ENCODE assay signal across 16 cellular contexts in the genomic region with DNA sequence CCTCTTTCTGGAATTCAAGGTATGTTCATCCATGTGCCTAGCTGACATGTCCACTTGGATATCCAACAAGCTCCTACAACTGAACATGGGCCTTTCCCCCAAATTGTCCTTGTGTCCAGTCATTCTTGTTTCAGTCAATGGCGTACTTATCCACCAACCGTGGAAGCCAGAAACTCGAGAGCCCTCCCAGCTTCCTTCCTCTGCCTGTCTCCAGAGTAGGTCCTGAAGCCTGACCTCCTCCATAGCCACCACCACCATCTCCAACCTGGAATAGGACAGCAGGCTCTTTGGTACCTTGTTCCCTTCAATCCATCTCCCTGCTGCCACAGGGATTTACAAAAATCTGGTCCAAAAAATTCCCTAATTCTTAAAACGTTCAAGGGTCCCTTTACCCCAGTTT.
"Had no signal": no experiment of that assay in that cellular context is flagged by ENCODE, and none has a peak within 500 bp of the region (broad histone marks: within the 10 kb centered on the region; RNA-seq: fewer than 3 reads in every experiment).

No MANE protein-coding gene starts in this region.

- DNase-seq: activated CD4-positive, alpha-beta T cell treated with anti-CD3 and anti-CD28 coated beads for 1 hour; activated naive CD4-positive, alpha-beta T cell treated with Interleukin-2 at 50 U/mL for 16 hours; activated naive CD8-positive, alpha-beta T cell treated with anti-CD3 and anti-CD28 coated beads, Interleukin-2, amount 10 ng/mL, durations not matched to agents 7 days and 5 days; central memory CD4-positive, alpha-beta T cell; cortex of kidney; erythroblast; left lung; mammary epithelial cell; T-helper 17 cell; trophoblast cell had no signal

- H3K9me3 ChIP-seq: left lung, SJSA1 had no signal

- H3K9ac ChIP-seq: parathyroid adenoma had no signal

- H2AFZ ChIP-seq: parathyroid adenoma had no signal

- H3K79me2 ChIP-seq: parathyroid adenoma had no signal

- H3K27ac ChIP-seq: left lung, parathyroid adenoma, SJSA1, VCaP had no signal

- H3K4me3 ChIP-seq: left lung, SJSA1 had no signal

- FAIRE-seq: endometrium, frontal cortex, keratinocyte had no signal

- H3K4me1 ChIP-seq: left lung, parathyroid adenoma had no signal

- H3K36me3 ChIP-seq: left lung, SJSA1 had no signal

- H3K27me3 ChIP-seq: left lung, SJSA1 had no signal
